Comparison of ENCODE assay signal across 10 cellular contexts in the genomic region with DNA sequence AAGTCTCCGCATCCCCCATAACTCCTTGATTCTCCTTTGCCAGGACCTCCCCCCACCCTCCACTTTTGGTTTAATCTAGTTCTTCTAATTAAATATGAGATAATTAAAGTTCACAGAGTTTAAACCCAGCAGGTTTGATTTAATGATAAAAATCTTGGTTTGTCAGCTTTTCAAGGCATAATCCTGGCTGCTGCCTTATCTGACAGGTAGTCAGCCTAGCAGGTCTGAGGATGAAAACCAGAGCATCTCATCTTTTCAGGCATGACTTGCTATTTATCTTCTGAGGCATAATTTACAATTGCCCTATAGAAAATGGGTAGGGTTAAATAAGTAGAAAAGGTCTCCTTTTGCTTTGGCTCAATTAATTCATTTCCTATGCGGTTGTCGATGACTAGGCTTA.
"Had no signal": no experiment of that assay in that cellular context is flagged by ENCODE, and none has a peak within 500 bp of the region (broad histone marks: within the 10 kb centered on the region; RNA-seq: fewer than 3 reads in every experiment).

No MANE protein-coding gene starts in this region.

- DNase-seq: GM23248, GOT3, H7, HFFc6, KBM-7 had no signal

- H3K27me3 Mint-ChIP-seq: IgD-negative memory B cell had no signal

- H2AFZ ChIP-seq: GM23248 had no signal

- FAIRE-seq: HepG2 had no signal

- H3K27ac Mint-ChIP-seq: HFFc6, IgD-negative memory B cell had no signal

- H3K36me3 Mint-ChIP-seq: IgD-negative memory B cell had no signal

- H3K4me3 ChIP-seq: GM23248, HAP-1 had no signal

- H3K4me3 Mint-ChIP-seq: HFFc6, IgD-negative memory B cell had no signal

- H3K4me1 Mint-ChIP-seq: IgD-negative memory B cell had no signal

- H3K9me3 ChIP-seq: HAP-1 had no signal

- H3K36me3 ChIP-seq: HAP-1 had no signal

- H3K27ac ChIP-seq: GM23248, HL-60 had no signal

- ATAC-seq: HCT116, HepG2 had no signal

- H3K9me3 Mint-ChIP-seq: HFFc6, IgD-negative memory B cell had no signal

- H3K9ac ChIP-seq: GM23248 had no signal
